In the genomic region with DNA sequence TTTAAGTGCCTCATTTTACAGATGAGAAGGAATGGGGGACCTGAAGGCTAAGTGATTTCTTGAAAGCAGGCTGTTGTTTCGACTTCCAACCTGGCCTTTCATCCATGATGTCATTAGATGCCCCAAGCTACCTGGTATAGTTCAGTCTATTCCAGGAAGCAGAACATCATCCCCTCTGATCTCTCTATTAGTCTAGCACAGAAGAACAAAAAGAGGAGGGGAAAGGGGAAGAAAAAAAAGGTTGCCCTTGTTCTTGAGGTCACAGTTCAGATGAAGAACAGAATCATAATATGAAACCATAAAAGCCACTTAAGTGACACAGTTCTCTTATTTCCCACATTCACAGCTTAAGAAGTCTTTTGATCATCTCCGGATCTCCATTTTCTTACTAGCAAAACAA, we compare ENCODE assay signal across 18 cellular contexts.
DNase-seq lines count a peak whose midpoint lies in the region; ATAC-seq and TF ChIP-seq lines count a peak whose summit lies in the region.
"Had no signal": no experiment of that assay in that cellular context is flagged by ENCODE, and none has a peak within 500 bp of the region (broad histone marks: within the 10 kb centered on the region; RNA-seq: fewer than 3 reads in every experiment).

No MANE protein-coding gene starts in this region.

- no peak for TF ChIP-seq CTCF in Calu3 (IDR thresholded peaks at IDR 0.05; ENCODE audit: unreplicated experiment)

- peak overlapping the region; percentile 71 for H3K27ac Mint-ChIP-seq in activated CD4-positive, alpha-beta T cell treated with anti-CD3 and anti-CD28 coated beads, Interleukin-2, amount 10 ng/mL, durations not matched to agents 24 days and 14 days
- H3K27ac Mint-ChIP-seq in CD4-positive, alpha-beta memory T cell: peak overlapping the region; percentile 30 to 87 (median 69)
- H3K27ac Mint-ChIP-seq in T-helper 2 cell treated with Interferon-gamma antibody and Interleukin-4, amounts not matched to agents 5 μg/mL and 100 μg/mL, for 36 hours: peak overlapping the region; percentile 2
- peak overlapping the region; percentile 64 for H3K27ac Mint-ChIP-seq in central memory CD8-positive, alpha-beta T cell (ENCODE audit: low read depth)
- H3K27ac Mint-ChIP-seq in Calu3 (ENCODE audit: unreplicated experiment): no peak overlapping the region

- H3K9me3 Mint-ChIP-seq in activated CD4-positive, alpha-beta T cell treated with anti-CD3 and anti-CD28 coated beads, Interleukin-2, amount 10 ng/mL, durations not matched to agents 24 days and 14 days: peaks cover 5% of the 10 kb centered on the region
- peaks cover 0 to 6% (median 0%) of the 10 kb centered on the region in 8 donors for H3K9me3 Mint-ChIP-seq in CD4-positive, alpha-beta memory T cell
- H3K9me3 Mint-ChIP-seq in T-helper 2 cell treated with Interferon-gamma antibody and Interleukin-4, amounts not matched to agents 5 μg/mL and 100 μg/mL, for 36 hours: no peaks in the 10 kb centered on the region
- H3K9me3 Mint-ChIP-seq in central memory CD8-positive, alpha-beta T cell: no peaks in the 10 kb centered on the region
- H3K9me3 Mint-ChIP-seq in Calu3 (ENCODE audit: low read depth, unreplicated experiment): no peaks in the 10 kb centered on the region
- H3K9me3 Mint-ChIP-seq: nephron had no signal

- peaks cover 7% of the 10 kb centered on the region for H3K27me3 Mint-ChIP-seq in activated CD4-positive, alpha-beta T cell treated with anti-CD3 and anti-CD28 coated beads, Interleukin-2, amount 10 ng/mL, durations not matched to agents 24 days and 14 days
- H3K27me3 Mint-ChIP-seq in CD4-positive, alpha-beta memory T cell: peaks cover 3 to 5% of the 10 kb centered on the region in 2 donors
- H3K27me3 Mint-ChIP-seq in T-helper 2 cell treated with Interferon-gamma antibody and Interleukin-4, amounts not matched to agents 5 μg/mL and 100 μg/mL, for 36 hours (ENCODE audit: low read depth): peaks cover 16% of the 10 kb centered on the region
- no peaks in the 10 kb centered on the region for H3K27me3 Mint-ChIP-seq in central memory CD8-positive, alpha-beta T cell
- peaks cover 92% of the 10 kb centered on the region for H3K27me3 Mint-ChIP-seq in Calu3 (ENCODE audit: unreplicated experiment)

- CTCF ChIA-PET in CD4-positive, alpha-beta memory T cell (lab: Charles Lee; ENCODE audit: partially characterized antibody): interaction anchor here (0.9 to 1.7 kb wide), 3 partner anchors 10 to 323 kb away, joined by 3 to 4 read pairs (median 3); no protein-coding TSS in a partner anchor
- CTCF ChIA-PET in Calu3 (lab: Charles Lee): no interaction called here

- H3K4me3 ChIP-seq in CD4-positive, alpha-beta memory T cell (ENCODE audit: low read length in 2 of 2): no peak overlapping the region
- H3K4me3 ChIP-seq: A549 had no signal

- H3K27me3 ChIP-seq in CD4-positive, alpha-beta memory T cell (ENCODE audit: insufficient read depth, low read length): no peaks in the 10 kb centered on the region

- peaks cover 20% of the 10 kb centered on the region for H3K4me1 Mint-ChIP-seq in activated CD4-positive, alpha-beta T cell treated with anti-CD3 and anti-CD28 coated beads, Interleukin-2, amount 10 ng/mL, durations not matched to agents 24 days and 14 days
- peaks cover 14 to 21% (median 17%) of the 10 kb centered on the region in 4 donors for H3K4me1 Mint-ChIP-seq in CD4-positive, alpha-beta memory T cell
- peaks cover 16% of the 10 kb centered on the region for H3K4me1 Mint-ChIP-seq in T-helper 2 cell treated with Interferon-gamma antibody and Interleukin-4, amounts not matched to agents 5 μg/mL and 100 μg/mL, for 36 hours (ENCODE audit: low read depth)
- peaks cover 15% of the 10 kb centered on the region for H3K4me1 Mint-ChIP-seq in central memory CD8-positive, alpha-beta T cell
- no peaks in the 10 kb centered on the region for H3K4me1 Mint-ChIP-seq in Calu3 (ENCODE audit: low read depth, unreplicated experiment)

- H3K9me3 ChIP-seq in CD4-positive, alpha-beta memory T cell (ENCODE audit: control insufficient read depth in 1 of 2, low read length in 2 of 2): no peaks in the 10 kb centered on the region
- H3K9me3 ChIP-seq: A549 had no signal

- BruUV-seq in Calu3 (replicated peaks; lab: Mats Ljungman, UMichigan): no TSS peak

- ATAC-seq in central memory CD8-positive, alpha-beta T cell (replicated peaks; ENCODE audit: extremely low read depth, poor library complexity, severe bottlenecking): peak; percentile 84
- no peak for ATAC-seq in GM19467 (IDR thresholded peaks at IDR 0.05; ENCODE audit: unreplicated experiment)
- ATAC-seq: A549 had no signal

- POLR2A ChIA-PET in CD4-positive, alpha-beta memory T cell (lab: Charles Lee; ENCODE audit: partially characterized antibody): interaction anchor here (1.3 kb wide), 1 partner anchor 26 kb away, joined by 4 read pairs; no protein-coding TSS in a partner anchor

- H3K4me3 Mint-ChIP-seq in activated CD4-positive, alpha-beta T cell treated with anti-CD3 and anti-CD28 coated beads, Interleukin-2, amount 10 ng/mL, durations not matched to agents 24 days and 14 days: peak overlapping the region; percentile 16
- peak overlapping the region in 4 of 8 donors; percentile 26 to 48 (median 37) for H3K4me3 Mint-ChIP-seq in CD4-positive, alpha-beta memory T cell
- no peak overlapping the region for H3K4me3 Mint-ChIP-seq in T-helper 2 cell treated with Interferon-gamma antibody and Interleukin-4, amounts not matched to agents 5 μg/mL and 100 μg/mL, for 36 hours
- peak overlapping the region; percentile 13 for H3K4me3 Mint-ChIP-seq in central memory CD8-positive, alpha-beta T cell
- no peak overlapping the region for H3K4me3 Mint-ChIP-seq in Calu3 (ENCODE audit: low read depth, unreplicated experiment)
- H3K4me3 Mint-ChIP-seq: nephron had no signal

- H3K36me3 Mint-ChIP-seq in activated CD4-positive, alpha-beta T cell treated with anti-CD3 and anti-CD28 coated beads, Interleukin-2, amount 10 ng/mL, durations not matched to agents 24 days and 14 days (ENCODE audit: low read depth): no peaks in the 10 kb centered on the region
- H3K36me3 Mint-ChIP-seq in CD4-positive, alpha-beta memory T cell: no peaks in the 10 kb centered on the region
- no peaks in the 10 kb centered on the region for H3K36me3 Mint-ChIP-seq in T-helper 2 cell treated with Interferon-gamma antibody and Interleukin-4, amounts not matched to agents 5 μg/mL and 100 μg/mL, for 36 hours (ENCODE audit: low read depth)
- H3K36me3 Mint-ChIP-seq in central memory CD8-positive, alpha-beta T cell (ENCODE audit: insufficient read depth): no peaks in the 10 kb centered on the region
- H3K36me3 Mint-ChIP-seq in Calu3 (ENCODE audit: insufficient read depth, unreplicated experiment): peaks cover 6% of the 10 kb centered on the region

- no peak overlapping the region for H3K27ac ChIP-seq in CD4-positive, alpha-beta memory T cell (ENCODE audit: low read depth, low read length)
- H3K27ac ChIP-seq: A549, VCaP had no signal

- H3K36me3 ChIP-seq in CD4-positive, alpha-beta memory T cell (ENCODE audit: insufficient read depth, low read length): no peaks in the 10 kb centered on the region

- intact Hi-C loops in activated CD4-positive, alpha-beta T cell treated with anti-CD3 and anti-CD28 coated beads, Interleukin-2, amount 10 ng/mL, durations not matched to agents 24 days and 14 days (cut with micrococcal nuclease): loop anchor here (1.0 to 2.0 kb wide), 3 partner anchors 28 to 170 kb away; no protein-coding TSS in a partner anchor
- intact Hi-C loops in CD4-positive, alpha-beta memory T cell (cut with micrococcal nuclease): no loop called here
- intact Hi-C loops in Calu3 (cut with micrococcal nuclease; ENCODE audit: unreplicated experiment): no loop called here

- H3K4me1 ChIP-seq in CD4-positive, alpha-beta memory T cell (ENCODE audit: insufficient read depth, low read length): peaks cover 17% of the 10 kb centered on the region
- H3K4me1 ChIP-seq: A549 had no signal

- DNase-seq in activated CD4-positive, alpha-beta T cell treated with anti-CD3 and anti-CD28 coated beads, Interleukin-2, amount 10 ng/mL, durations not matched to agents 24 days and 14 days: peak; percentile 72
- no peak for DNase-seq in activated CD4-positive, alpha-beta T cell treated with anti-CD3 and anti-CD28 coated beads, Interleukin-2, amount 50 U/mL, for 48 hours
- DNase-seq in CD4-positive, alpha-beta memory T cell: peak in 4 of 5 donors; percentile 33 to 54 (median 38)
- DNase-seq in T-helper 2 cell treated with Interferon-gamma antibody and Interleukin-4, amounts not matched to agents 5 μg/mL and 100 μg/mL, for 36 hours (ENCODE audit: low spot score): peak; percentile 12
- no peak for DNase-seq in central memory CD8-positive, alpha-beta T cell (ENCODE audit: low spot score in 2 of 2)
- DNase-seq in SKM-1 treated with dmso at 0.1 percent for 144 hours (lab: John Stamatoyannopoulos, UW; ENCODE audit: unreplicated experiment) (no peak), Calu3 (no peak)
- DNase-seq: cerebellar nuclear complex, glutamatergic neuron, kidney, midbrain, NCI-H1048, NCI-H187, NCI-H526 treated with DMSO at 0.1 percent for 48 hours had no signal

Comparison
In these comparisons a context has a peak if more than half of its experiments do, and no peak if none do; other contexts are left out.
1. DNase-seq: peak in activated CD4-positive, alpha-beta T cell treated with anti-CD3 and anti-CD28 coated beads, Interleukin-2, amount 10 ng/mL, durations not matched to agents 24 days and 14 days (single experiment), CD4-positive, alpha-beta memory T cell (4 of 5) and T-helper 2 cell treated with Interferon-gamma antibody and Interleukin-4, amounts not matched to agents 5 μg/mL and 100 μg/mL, for 36 hours (single experiment); none in activated CD4-positive, alpha-beta T cell treated with anti-CD3 and anti-CD28 coated beads, Interleukin-2, amount 50 U/mL, for 48 hours (0 of 2), central memory CD8-positive, alpha-beta T cell (0 of 2), SKM-1 treated with dmso at 0.1 percent for 144 hours (single experiment) and Calu3 (single experiment).
2. H3K4me3 Mint-ChIP-seq: peak in activated CD4-positive, alpha-beta T cell treated with anti-CD3 and anti-CD28 coated beads, Interleukin-2, amount 10 ng/mL, durations not matched to agents 24 days and 14 days (single experiment) and central memory CD8-positive, alpha-beta T cell (single experiment); none in T-helper 2 cell treated with Interferon-gamma antibody and Interleukin-4, amounts not matched to agents 5 μg/mL and 100 μg/mL, for 36 hours (single experiment) and Calu3 (single experiment).